ENCODE assay signal across 1 cellular context in the genomic region with DNA sequence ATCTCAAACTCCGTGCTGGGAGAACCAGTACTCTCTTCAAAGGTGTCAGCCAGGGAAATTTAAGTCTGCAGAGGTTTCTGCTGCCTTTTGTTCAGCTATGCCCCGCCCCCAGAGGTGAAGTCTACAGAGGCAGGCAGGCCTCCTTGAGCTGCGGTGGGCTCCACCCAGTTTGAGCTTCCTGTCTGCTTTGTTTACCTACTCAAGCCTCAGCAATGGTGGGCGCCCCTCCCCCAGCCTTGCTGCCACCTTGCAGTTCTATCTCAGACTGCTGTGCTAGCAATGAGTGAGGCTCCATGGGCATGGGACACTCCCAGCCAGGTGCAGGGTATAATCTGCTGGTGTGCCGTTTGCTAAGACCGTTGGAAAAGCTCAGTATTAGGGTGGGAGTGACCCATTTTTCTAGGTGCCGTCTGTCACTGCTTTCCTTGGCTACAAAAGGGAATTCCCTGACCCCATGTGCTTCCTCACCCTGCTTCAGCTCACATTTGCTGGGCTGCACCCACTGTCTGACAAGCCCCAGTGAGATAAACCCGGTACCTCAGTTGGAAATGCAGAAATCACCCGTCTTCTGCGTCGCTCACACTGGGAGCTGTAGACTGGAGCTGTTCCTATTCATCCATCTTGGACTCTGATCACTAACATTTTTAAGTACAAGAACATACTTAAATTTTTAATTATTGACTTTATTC.
TF ChIP-seq lines count a peak whose summit lies in the region.

No MANE protein-coding gene starts in this region.

TF ChIP-seq in WTC11, 78 proteins besides CTCF, POLR2A, EP300 and RAD21:
- TF ChIP-seq, protein P1, sequence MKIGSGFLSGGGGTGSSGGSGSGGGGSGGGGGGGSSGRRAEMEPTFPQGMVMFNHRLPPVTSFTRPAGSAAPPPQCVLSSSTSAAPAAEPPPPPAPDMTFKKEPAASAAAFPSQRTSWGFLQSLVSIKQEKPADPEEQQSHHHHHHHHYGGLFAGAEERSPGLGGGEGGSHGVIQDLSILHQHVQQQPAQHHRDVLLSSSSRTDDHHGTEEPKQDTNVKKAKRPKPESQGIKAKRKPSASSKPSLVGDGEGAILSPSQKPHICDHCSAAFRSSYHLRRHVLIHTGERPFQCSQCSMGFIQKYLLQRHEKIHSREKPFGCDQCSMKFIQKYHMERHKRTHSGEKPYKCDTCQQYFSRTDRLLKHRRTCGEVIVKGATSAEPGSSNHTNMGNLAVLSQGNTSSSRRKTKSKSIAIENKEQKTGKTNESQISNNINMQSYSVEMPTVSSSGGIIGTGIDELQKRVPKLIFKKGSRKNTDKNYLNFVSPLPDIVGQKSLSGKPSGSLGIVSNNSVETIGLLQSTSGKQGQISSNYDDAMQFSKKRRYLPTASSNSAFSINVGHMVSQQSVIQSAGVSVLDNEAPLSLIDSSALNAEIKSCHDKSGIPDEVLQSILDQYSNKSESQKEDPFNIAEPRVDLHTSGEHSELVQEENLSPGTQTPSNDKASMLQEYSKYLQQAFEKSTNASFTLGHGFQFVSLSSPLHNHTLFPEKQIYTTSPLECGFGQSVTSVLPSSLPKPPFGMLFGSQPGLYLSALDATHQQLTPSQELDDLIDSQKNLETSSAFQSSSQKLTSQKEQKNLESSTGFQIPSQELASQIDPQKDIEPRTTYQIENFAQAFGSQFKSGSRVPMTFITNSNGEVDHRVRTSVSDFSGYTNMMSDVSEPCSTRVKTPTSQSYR (CRISPR knock-in tag; IDR thresholded peaks at IDR 0.05): peak; percentile 77; the same call in 1 of the 2 replicates
- TF ChIP-seq ETV6 (CRISPR knock-in tag; IDR thresholded peaks at IDR 0.05): 0 out of 2 replicates have a peak, but pooled peaks have one; percentile 41
- peak; percentile 86 for TF ChIP-seq FOXK1 (CRISPR knock-in tag; IDR thresholded peaks at IDR 0.05)
- TF ChIP-seq SP1 (CRISPR knock-in tag; conservative IDR thresholded peaks at IDR 0.05): peak; percentile 76
- peak; percentile 52; the same call in 1 of the 2 replicates for TF ChIP-seq FOXP1 (CRISPR knock-in tag; IDR thresholded peaks at IDR 0.05; ENCODE audit: borderline replicate concordance)
- 0 out of 2 replicates have a peak, but pooled peaks have one; percentile 31 for TF ChIP-seq ZBTB21 (CRISPR knock-in tag; IDR thresholded peaks at IDR 0.05; ENCODE audit: borderline replicate concordance)
TF ChIP-seq in WTC11: peak in this region for 6; not testable (repeated sequence) for 72.
